ENCODE assay signal across 9 cellular contexts in the genomic region with DNA sequence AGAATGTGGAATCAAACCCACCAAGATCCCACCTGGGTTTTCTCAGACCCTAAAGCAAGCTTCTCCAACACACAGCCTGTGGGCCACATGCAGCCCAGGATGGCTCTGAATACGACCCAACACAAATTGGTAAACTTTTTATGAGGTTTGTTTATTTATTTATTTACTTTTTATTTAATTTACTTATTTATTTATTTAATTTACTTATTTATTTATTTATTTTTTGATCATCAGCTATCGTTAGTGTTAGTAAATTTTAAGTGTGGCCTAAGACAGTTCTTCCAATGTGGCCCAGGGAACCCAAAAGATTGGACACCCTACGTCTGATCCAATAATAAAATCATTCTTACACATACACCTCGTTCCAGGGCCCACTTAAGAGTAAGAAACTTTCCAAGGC.
"Had no signal": no experiment of that assay in that cellular context is flagged by ENCODE, and none has a peak within 500 bp of the region (broad histone marks: within the 10 kb centered on the region; RNA-seq: fewer than 3 reads in every experiment).

No MANE protein-coding gene starts in this region.

- H3K4me3 Mint-ChIP-seq: IgD-negative memory B cell had no signal

- H3K4me1 Mint-ChIP-seq: IgD-negative memory B cell had no signal

- H2AFZ ChIP-seq: GM23248 had no signal

- DNase-seq: GM23248, H7, Karpas-422, KBM-7 had no signal

- H3K4me3 ChIP-seq: GM23248 had no signal

- H3K4me2 ChIP-seq: KMS-11 had no signal

- H3K27ac ChIP-seq: GM23248, HL-60, KMS-11 had no signal

- H3K27ac Mint-ChIP-seq: IgD-negative memory B cell had no signal

- H3K36me3 Mint-ChIP-seq: IgD-negative memory B cell had no signal

- H3K9me3 Mint-ChIP-seq: IgD-negative memory B cell had no signal

- ATAC-seq: HCT116, HepG2 had no signal

- H3K27me3 Mint-ChIP-seq: IgD-negative memory B cell had no signal
